Comparison of ENCODE assay signal across 8 cellular contexts in genomic region chr3:58584690-58585004, GRCh38. TPM values are rescaled to one million over a fixed set of nuclear protein-coding genes. Genes with fewer than 3 reads are reported as not detected.
DNase-seq lines count a peak whose midpoint lies in the region; ATAC-seq and TF ChIP-seq lines count a peak whose summit lies in the region.

No MANE protein-coding gene starts in this region.

- ATAC-seq in CD4-positive, CD25-positive, alpha-beta regulatory T cell (ENCODE audit: low read depth in 2 of 2): no peak
- no peak for ATAC-seq in HG03039 (IDR thresholded peaks at IDR 0.05; ENCODE audit: unreplicated experiment)
- ATAC-seq in HG03457 (IDR thresholded peaks at IDR 0.05; ENCODE audit: unreplicated experiment): no peak

- no peak overlapping the region for H3K27ac ChIP-seq in CD4-positive, CD25-positive, alpha-beta regulatory T cell (ENCODE audit: insufficient read depth, low read length, poor library complexity, severe bottlenecking)
- no peak overlapping the region for H3K27ac ChIP-seq in effector memory CD4-positive, alpha-beta T cell (ENCODE audit: insufficient read depth, low read length, poor library complexity, severe bottlenecking)

- no peak overlapping the region for H3K27ac Mint-ChIP-seq in CD4-positive, CD25-positive, alpha-beta regulatory T cell
- no peak overlapping the region for H3K27ac Mint-ChIP-seq in nephron progenitor cell

- peak overlapping the region; percentile 84 for H3K4me3 ChIP-seq in CD4-positive, CD25-positive, alpha-beta regulatory T cell (ENCODE audit: low read depth, low read length)
- peak overlapping the region; percentile 39 for H3K4me3 ChIP-seq in MG63
- H3K4me3 ChIP-seq in effector memory CD4-positive, alpha-beta T cell (ENCODE audit: insufficient read depth, low read depth, low read length, poor library complexity, severe bottlenecking): peak overlapping the region; percentile 67

- no peaks in the 10 kb centered on the region for H3K9me3 ChIP-seq in CD4-positive, CD25-positive, alpha-beta regulatory T cell (ENCODE audit: control insufficient read depth in 2 of 2, low read length in 2 of 2)
- H3K9me3 ChIP-seq in MG63: no peaks in the 10 kb centered on the region
- no peaks in the 10 kb centered on the region for H3K9me3 ChIP-seq in effector memory CD4-positive, alpha-beta T cell (ENCODE audit: control insufficient read depth, low read length)

- no peaks in the 10 kb centered on the region for H3K36me3 ChIP-seq in CD4-positive, CD25-positive, alpha-beta regulatory T cell (ENCODE audit: control insufficient read depth, insufficient read depth, low read length)
- no peaks in the 10 kb centered on the region for H3K36me3 ChIP-seq in MG63
- no peaks in the 10 kb centered on the region for H3K36me3 ChIP-seq in effector memory CD4-positive, alpha-beta T cell (ENCODE audit: control insufficient read depth, insufficient read depth, low read length)

- TF ChIP-seq CTCF in nephron progenitor cell (IDR thresholded peaks at IDR 0.05): no peak

- H3K4me3 Mint-ChIP-seq in CD4-positive, CD25-positive, alpha-beta regulatory T cell: peak overlapping the region; percentile 88 to 93 (median 90)
- H3K4me3 Mint-ChIP-seq in nephron progenitor cell: peak overlapping the region; percentile 81

- peaks cover 61% of the 10 kb centered on the region for H3K27me3 Mint-ChIP-seq in CD4-positive, CD25-positive, alpha-beta regulatory T cell
- peaks cover 61% of the 10 kb centered on the region for H3K27me3 Mint-ChIP-seq in nephron progenitor cell (ENCODE audit: low read depth, poor library complexity)

- peaks cover 4% of the 10 kb centered on the region for H3K36me3 Mint-ChIP-seq in CD4-positive, CD25-positive, alpha-beta regulatory T cell
- no peaks in the 10 kb centered on the region for H3K36me3 Mint-ChIP-seq in nephron progenitor cell (ENCODE audit: low read depth)

- peaks cover 13% of the 10 kb centered on the region for H3K4me1 ChIP-seq in CD4-positive, CD25-positive, alpha-beta regulatory T cell (ENCODE audit: control insufficient read depth, insufficient read depth, low read length, poor library complexity, severe bottlenecking)
- H3K4me1 ChIP-seq in effector memory CD4-positive, alpha-beta T cell (ENCODE audit: control insufficient read depth, insufficient read depth, low read length, poor library complexity, severe bottlenecking): peaks cover 6% of the 10 kb centered on the region

- peak in 1 of 3 donors; percentile 16 for DNase-seq in CD4-positive, CD25-positive, alpha-beta regulatory T cell
- DNase-seq in MG63: no peak
- no peak for DNase-seq in effector memory CD4-positive, alpha-beta T cell
- DNase-seq in nephron progenitor cell: no peak
- DNase-seq in COR-L47 (lab: John Stamatoyannopoulos, UW): no peak
- no peak for DNase-seq in NCI-H774 (lab: John Stamatoyannopoulos, UW)

- peaks cover 23% of the 10 kb centered on the region for H3K27me3 ChIP-seq in CD4-positive, CD25-positive, alpha-beta regulatory T cell (ENCODE audit: control insufficient read depth, insufficient read depth, low read length)
- no peaks in the 10 kb centered on the region for H3K27me3 ChIP-seq in MG63
- peaks cover 20% of the 10 kb centered on the region for H3K27me3 ChIP-seq in effector memory CD4-positive, alpha-beta T cell (replicated peaks; ENCODE audit: control insufficient read depth, insufficient read depth, low read length, poor library complexity, severe bottlenecking)

- peaks cover 0 to 6% (median 0%) of the 10 kb centered on the region in 7 donors for H3K9me3 Mint-ChIP-seq in CD4-positive, CD25-positive, alpha-beta regulatory T cell
- H3K9me3 Mint-ChIP-seq in nephron progenitor cell: no peaks in the 10 kb centered on the region

- H3K4me1 Mint-ChIP-seq in CD4-positive, CD25-positive, alpha-beta regulatory T cell: peaks cover 0 to 19% (median 1%) of the 10 kb centered on the region in 4 donors
- peaks cover 66% of the 10 kb centered on the region for H3K4me1 Mint-ChIP-seq in nephron progenitor cell

RNA-seq across cellular contexts. Expression of gene FAM107A, which starts 7.5 kb away (rescaled TPM):
- total RNA-seq in CD4-positive, CD25-positive, alpha-beta regulatory T cell: not detected
- polyA plus RNA-seq in CD4-positive, CD25-positive, alpha-beta regulatory T cell: not detected
- 40.7 and 47.1 TPM in 2 replicates for total RNA-seq in MG63 (2014; rRNA removed; shearing (Covaris generic); ENCODE audit: low replicate concordance)

RNA-seq across cellular contexts. Expression of gene ACOX2, which starts 47.7 kb away (rescaled TPM):
- total RNA-seq in CD4-positive, CD25-positive, alpha-beta regulatory T cell: not detected
- not detected for polyA plus RNA-seq in CD4-positive, CD25-positive, alpha-beta regulatory T cell
- 18.7 and 23.4 TPM in 2 replicates for total RNA-seq in MG63 (2014; rRNA removed; shearing (Covaris generic); ENCODE audit: low replicate concordance)

Comparison
In these comparisons a context has a peak if more than half of its experiments do, and no peak if none do; other contexts are left out.
1. RNA of gene FAM107A, which starts 7.5 kb away (total RNA-seq): 40.7 to 47.1 TPM in MG63; not detected in CD4-positive, CD25-positive, alpha-beta regulatory T cell (single experiment); every median in the first group is over 10 times any median in the second.
2. RNA of gene ACOX2, which starts 47.7 kb away (total RNA-seq): 18.7 to 23.4 TPM in MG63; not detected in CD4-positive, CD25-positive, alpha-beta regulatory T cell (single experiment); every median in the first group is over 10 times any median in the second.
3. Peak in every context shown above with its lines, with median percentiles within 50 percentile points of each other: H3K4me3 ChIP-seq.